Comparison of ENCODE assay signal across 28 cellular contexts in the genomic region with DNA sequence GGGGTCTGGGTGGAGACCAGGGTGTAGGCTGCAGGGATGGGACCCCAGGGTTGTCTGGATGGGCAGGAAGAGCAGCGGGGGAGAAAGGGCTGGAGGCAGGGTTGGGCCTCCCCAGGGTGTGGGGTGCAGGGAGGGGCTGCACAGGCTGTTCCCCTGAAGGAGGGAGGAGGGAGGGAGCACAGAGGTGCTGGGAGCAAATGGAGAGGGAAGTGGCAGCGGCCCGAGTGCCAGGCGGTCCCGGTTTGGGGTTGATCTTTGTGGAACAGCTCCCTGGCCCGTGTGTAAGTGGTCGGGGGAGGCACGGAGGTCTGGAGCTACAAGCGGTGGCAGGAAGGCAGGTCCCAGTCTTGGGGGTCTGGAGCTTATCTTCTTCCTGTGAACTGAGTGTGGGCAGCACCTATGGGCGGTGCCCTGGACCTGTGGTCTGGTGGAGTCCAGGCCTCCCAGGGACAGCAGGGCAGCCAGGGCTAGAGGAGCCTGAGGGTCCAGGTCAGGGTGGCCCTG.
DNase-seq lines count a peak whose midpoint lies in the region; ATAC-seq, FAIRE-seq and TF ChIP-seq lines count a peak whose summit lies in the region.
"Had no signal": no experiment of that assay in that cellular context is flagged by ENCODE, and none has a peak within 500 bp of the region (broad histone marks: within the 10 kb centered on the region; RNA-seq: fewer than 3 reads in every experiment).

No MANE protein-coding gene starts in this region.

- H3K27me3 ChIP-seq in H1 (replicated peaks in 1 of 4; ENCODE audit: control insufficient read depth in 3 of 4, extremely low read depth in 1 of 4, insufficient read depth in 3 of 4, low read length in 3 of 4) = no peaks in the 10 kb centered on the region
- H3K27me3 ChIP-seq: colonic mucosa, tibial artery had no signal

- peaks cover 0 to 29% of the 10 kb centered on the region in 2 donors for H3K9me3 Mint-ChIP-seq in stimulated activated naive CD8-positive, alpha-beta T cell treated with anti-CD3 and anti-CD28 coated beads, Interleukin-15, amount 100 ng/mL, for 72 hours
- H3K9me3 Mint-ChIP-seq in type B pancreatic cell = peaks cover 6% of the 10 kb centered on the region
- H3K9me3 Mint-ChIP-seq in activated CD4-positive, alpha-beta memory T cell treated with anti-CD3 and anti-CD28 coated beads, Interleukin-2, amount 10 ng/mL, durations not matched to agents 7 days and 5 days = peaks cover 5% of the 10 kb centered on the region

- WGBS in H1 (ENCODE audit: extremely low coverage in 1 of 2, insufficient coverage in 1 of 2, insufficient read length in 1 of 2, insufficient replicate concordance in 2 of 2, low coverage in 1 of 2, low lambda C conversion rate in 2 of 2, missing lambda C conversion rate in 1 of 2), 2 experiments = 81% methylated on average over 5 of the region's 10 CpGs; no CpG with 5 or more reads in 1 of the 2 experiments

- H2AK5ac ChIP-seq in H1 (ENCODE audit: low read depth, low read length) = no peak overlapping the region

- no peaks in the 10 kb centered on the region for H4K20me1 ChIP-seq in H1 (replicated peaks in 1 of 2; ENCODE audit: control insufficient read depth in 1 of 2, insufficient read depth in 2 of 2, low read length in 2 of 2)

- H3K36me3 Mint-ChIP-seq in type B pancreatic cell = no peaks in the 10 kb centered on the region
- H3K36me3 Mint-ChIP-seq in activated CD4-positive, alpha-beta memory T cell treated with anti-CD3 and anti-CD28 coated beads, Interleukin-2, amount 10 ng/mL, durations not matched to agents 7 days and 5 days (ENCODE audit: low read depth) = no peaks in the 10 kb centered on the region

- CTCF ChIA-PET in H1 (lab: Charles Lee; ENCODE audit: partially characterized antibody) = no interaction called here
- CTCF ChIA-PET in activated CD4-positive, alpha-beta memory T cell treated with anti-CD3 and anti-CD28 coated beads, Interleukin-2, amount 10 ng/mL, durations not matched to agents 7 days and 5 days (lab: Charles Lee) = no interaction called here

- H4K5ac ChIP-seq in H1 (ENCODE audit: insufficient read length, low read depth, low read length) = no peak overlapping the region

- no peak for TF ChIP-seq RAD21 in H1 (IDR thresholded peaks at IDR 0.05 in 1 of 2, conservative IDR thresholded peaks at IDR 0.05 in 1 of 2; ENCODE audit: low read depth in 2 of 2, low read length in 2 of 2)

- no peaks in the 10 kb centered on the region for H3K4me1 ChIP-seq in H1 (replicated peaks in 1 of 4; ENCODE audit: control insufficient read depth in 3 of 4, insufficient read depth in 4 of 4, low read length in 3 of 4)
- H3K4me1 ChIP-seq in mucosa of descending colon (ENCODE audit: low read depth) = no peaks in the 10 kb centered on the region
- H3K4me1 ChIP-seq: colonic mucosa, tibial artery had no signal

- no peak overlapping the region for H3K14ac ChIP-seq in H1 (ENCODE audit: insufficient read length)

- TF ChIP-seq EP300 in H1 (IDR thresholded peaks at IDR 0.05; ENCODE audit: borderline replicate concordance in 1 of 2, low read depth in 2 of 2, low read length in 2 of 2) = no peak

- ATAC-seq in stimulated activated naive CD8-positive, alpha-beta T cell treated with anti-CD3 and anti-CD28 coated beads, Interleukin-15, amount 100 ng/mL, for 72 hours = peak; percentile 15
- no peak for ATAC-seq in stimulated activated naive CD8-positive, alpha-beta T cell treated with anti-CD3 and anti-CD28 coated beads, Interleukin-15, Interleukin-2, amounts not matched to agents 100 U/mL and 50 U/mL, for 24 hours
- no peak for ATAC-seq in mucosa of descending colon
- no peak for ATAC-seq in GM18861 (IDR thresholded peaks at IDR 0.05; ENCODE audit: unreplicated experiment)
- ATAC-seq: effector memory CD8-positive, alpha-beta T cell; GM23338 had no signal

- no peak overlapping the region for H4K91ac ChIP-seq in H1 (replicated peaks; ENCODE audit: insufficient read length, low read length)

- no peak overlapping the region for H3K56ac ChIP-seq in H1 (replicated peaks; ENCODE audit: insufficient read length, low read depth, low read length)

- POLR2A ChIA-PET in H1 (lab: Charles Lee; ENCODE audit: partially characterized antibody) = no interaction called here
- POLR2A ChIA-PET in activated CD4-positive, alpha-beta memory T cell treated with anti-CD3 and anti-CD28 coated beads, Interleukin-2, amount 10 ng/mL, durations not matched to agents 7 days and 5 days (lab: Charles Lee) = no interaction called here

- no peak overlapping the region for H3K4me2 ChIP-seq in H1 (ENCODE audit: insufficient read depth in 1 of 2, low read depth in 2 of 2, low read length in 2 of 2)
- H3K4me2 ChIP-seq: GM23338 had no signal

- H2AFZ ChIP-seq in H1 (ENCODE audit: low read length) = no peak overlapping the region
- H2AFZ ChIP-seq: GM23338 had no signal

- H3K18ac ChIP-seq in H1 (ENCODE audit: extremely low read depth, low read length) = no peak overlapping the region

- H3K79me2 ChIP-seq in H1 (ENCODE audit: control insufficient read depth in 1 of 2, insufficient read depth in 2 of 2, low read length in 2 of 2) = no peaks in the 10 kb centered on the region

- H2BK15ac ChIP-seq in H1 (ENCODE audit: low read length) = no peak overlapping the region

- no peaks in the 10 kb centered on the region for H3K4me1 Mint-ChIP-seq in stimulated activated naive CD8-positive, alpha-beta T cell treated with anti-CD3 and anti-CD28 coated beads, Interleukin-15, amount 100 ng/mL, for 72 hours
- H3K4me1 Mint-ChIP-seq in type B pancreatic cell (ENCODE audit: unreplicated experiment) = no peaks in the 10 kb centered on the region
- no peaks in the 10 kb centered on the region for H3K4me1 Mint-ChIP-seq in activated CD4-positive, alpha-beta memory T cell treated with anti-CD3 and anti-CD28 coated beads, Interleukin-2, amount 10 ng/mL, durations not matched to agents 7 days and 5 days
- H3K4me1 Mint-ChIP-seq: GM23338 had no signal

- H4K8ac ChIP-seq in H1 (ENCODE audit: extremely low read depth, insufficient read depth, low read length) = no peak overlapping the region

- DNase-seq in stimulated activated naive CD8-positive, alpha-beta T cell treated with anti-CD3 and anti-CD28 coated beads, Interleukin-15, amount 100 ng/mL, for 72 hours = no peak
- DNase-seq in stimulated activated naive CD8-positive, alpha-beta T cell treated with anti-CD3 and anti-CD28 coated beads, Interleukin-15, Interleukin-2, amounts not matched to agents 100 U/mL and 50 U/mL, for 24 hours = no peak
- DNase-seq in H1 (ENCODE audit: low read depth in 1 of 2, low spot score in 2 of 2) (no peak), mucosa of descending colon (peak in 2 of 3 donors; percentile 19 to 26), NOMO-1 (lab: John Stamatoyannopoulos, UW; ENCODE audit: unreplicated experiment in 2 of 2) (no peak), type B pancreatic cell (ENCODE audit: extremely low spot score, unreplicated experiment) (no peak)
- no peak for DNase-seq in activated CD4-positive, alpha-beta memory T cell treated with anti-CD3 and anti-CD28 coated beads, Interleukin-2, amount 10 ng/mL, durations not matched to agents 7 days and 5 days
- DNase-seq: activated CD4-positive, alpha-beta T cell treated with anti-CD3 and anti-CD28 coated beads for 4 hours; activated naive CD4-positive, alpha-beta T cell treated with anti-CD3 and anti-CD28 coated beads, Interleukin-2, amount 50 U/mL, for 16 hours; activated T-cell treated with anti-CD3 and anti-CD28 coated beads, Interleukin-2, amount 50 U/mL, for 48 hours; colonic mucosa; effector memory CD8-positive, alpha-beta T cell; erythroblast; mammary epithelial cell; MV-4-11; NCI-H1436 treated with DMSO at 0.1 percent for 48 hours; NCI-H2107; NCI-H446; NCI-H82; T-helper 2 cell had no signal

- H3K23ac ChIP-seq in H1 (ENCODE audit: insufficient read length) = no peak overlapping the region

- TF ChIP-seq CTCF in H1 (IDR thresholded peaks at IDR 0.05; ENCODE audit: control extremely low read depth in 1 of 3, insufficient read depth in 1 of 3, low read depth in 1 of 3, low read length in 3 of 3) (no peak), mucosa of descending colon (IDR thresholded peaks at IDR 0.05) (no peak), type B pancreatic cell (conservative IDR thresholded peaks at IDR 0.05) (no peak)

- no peaks in the 10 kb centered on the region for H3K79me1 ChIP-seq in H1 (ENCODE audit: low read depth, low read length)

- no peak overlapping the region for H3K4ac ChIP-seq in H1 (replicated peaks; ENCODE audit: insufficient read length, low read depth, low read length)

- no peak overlapping the region for H3K4me3 Mint-ChIP-seq in stimulated activated naive CD8-positive, alpha-beta T cell treated with anti-CD3 and anti-CD28 coated beads, Interleukin-15, amount 100 ng/mL, for 72 hours
- H3K4me3 Mint-ChIP-seq in type B pancreatic cell = no peak overlapping the region
- H3K4me3 Mint-ChIP-seq in activated CD4-positive, alpha-beta memory T cell treated with anti-CD3 and anti-CD28 coated beads, Interleukin-2, amount 10 ng/mL, durations not matched to agents 7 days and 5 days = no peak overlapping the region
- H3K4me3 Mint-ChIP-seq: effector memory CD8-positive, alpha-beta T cell; GM23338 had no signal

- peaks cover 23% of the 10 kb centered on the region for H3K27me3 Mint-ChIP-seq in stimulated activated naive CD8-positive, alpha-beta T cell treated with anti-CD3 and anti-CD28 coated beads, Interleukin-15, amount 100 ng/mL, for 72 hours
- H3K27me3 Mint-ChIP-seq in type B pancreatic cell = no peaks in the 10 kb centered on the region
- no peaks in the 10 kb centered on the region for H3K27me3 Mint-ChIP-seq in activated CD4-positive, alpha-beta memory T cell treated with anti-CD3 and anti-CD28 coated beads, Interleukin-2, amount 10 ng/mL, durations not matched to agents 7 days and 5 days
- H3K27me3 Mint-ChIP-seq: progenitor cell of endocrine pancreas had no signal

- no peaks in the 10 kb centered on the region for H3K23me2 ChIP-seq in H1 (ENCODE audit: low read depth, low read length)

- no peak for FAIRE-seq in H1 (lab: Jason Lieb, UNC)
- FAIRE-seq: bronchial epithelial cell, G401.6, keratinocyte had no signal

- no peak overlapping the region for H2BK20ac ChIP-seq in H1 (ENCODE audit: low read length)

- H3K9me3 ChIP-seq in H1 (ENCODE audit: insufficient read depth in 2 of 2, low read depth in 1 of 2, low read length in 1 of 2) = peaks cover 50 to 98% of the 10 kb centered on the region in 2 experiments
- no peaks in the 10 kb centered on the region for H3K9me3 ChIP-seq in mucosa of descending colon
- H3K9me3 ChIP-seq: colonic mucosa had no signal

- intact Hi-C loops in mucosa of descending colon (cut with DNase I, micrococcal nuclease) = no loop called here

- H2BK12ac ChIP-seq in H1 (ENCODE audit: low read depth, low read length) = no peak overlapping the region

- TF ChIP-seq POLR2A in H1 (IDR thresholded peaks at IDR 0.05; ENCODE audit: control extremely low read depth in 1 of 2, low read depth in 2 of 2, low read length in 2 of 2) = no peak

- H3K4me3 ChIP-seq in H1 (ENCODE audit: extremely low read depth in 1 of 4, insufficient read depth in 2 of 4, low read depth in 3 of 4, low read length in 4 of 4) (no peak overlapping the region), mucosa of descending colon (no peak overlapping the region)
- H3K4me3 ChIP-seq: colonic mucosa, GM23338, tibial artery had no signal

- H2BK120ac ChIP-seq in H1 (replicated peaks; ENCODE audit: low read depth, low read length) = no peak overlapping the region

- no peak overlapping the region for H2BK5ac ChIP-seq in H1 (ENCODE audit: low read depth, low read length)

- no peak overlapping the region for H3K9ac ChIP-seq in H1 (replicated peaks in 1 of 4; ENCODE audit: extremely low read depth in 1 of 4, low read depth in 3 of 4, low read length in 3 of 4)

- H3K27ac ChIP-seq in H1 (ENCODE audit: low read depth, low read length) = no peak overlapping the region
- H3K27ac ChIP-seq: colonic mucosa, RWPE1, tibial artery had no signal

- H3K36me3 ChIP-seq in H1 (ENCODE audit: control insufficient read depth in 2 of 4, insufficient read depth in 4 of 4, low read length in 3 of 4) = no peaks in the 10 kb centered on the region
- no peaks in the 10 kb centered on the region for H3K36me3 ChIP-seq in mucosa of descending colon (ENCODE audit: low read depth)
- H3K36me3 ChIP-seq: colonic mucosa, tibial artery had no signal

- H3K27ac Mint-ChIP-seq in stimulated activated naive CD8-positive, alpha-beta T cell treated with anti-CD3 and anti-CD28 coated beads, Interleukin-15, amount 100 ng/mL, for 72 hours = peak overlapping the region in 1 of 2 donors; percentile 78
- H3K27ac Mint-ChIP-seq in type B pancreatic cell = no peak overlapping the region
- H3K27ac Mint-ChIP-seq in activated CD4-positive, alpha-beta memory T cell treated with anti-CD3 and anti-CD28 coated beads, Interleukin-2, amount 10 ng/mL, durations not matched to agents 7 days and 5 days = no peak overlapping the region
- H3K27ac Mint-ChIP-seq: effector memory CD8-positive, alpha-beta T cell; GM23338; progenitor cell of endocrine pancreas had no signal

Comparison
In these comparisons a context has a peak if more than half of its experiments do, and no peak if none do; other contexts are left out.
1. DNase-seq: peak in mucosa of descending colon (2 of 3); none in stimulated activated naive CD8-positive, alpha-beta T cell treated with anti-CD3 and anti-CD28 coated beads, Interleukin-15, amount 100 ng/mL, for 72 hours (0 of 2), stimulated activated naive CD8-positive, alpha-beta T cell treated with anti-CD3 and anti-CD28 coated beads, Interleukin-15, Interleukin-2, amounts not matched to agents 100 U/mL and 50 U/mL, for 24 hours (single experiment), H1 (0 of 2), NOMO-1 (0 of 2), type B pancreatic cell (single experiment) and activated CD4-positive, alpha-beta memory T cell treated with anti-CD3 and anti-CD28 coated beads, Interleukin-2, amount 10 ng/mL, durations not matched to agents 7 days and 5 days (single experiment).